Comparison of ENCODE assay signal across 1 cellular context in the genomic region with DNA sequence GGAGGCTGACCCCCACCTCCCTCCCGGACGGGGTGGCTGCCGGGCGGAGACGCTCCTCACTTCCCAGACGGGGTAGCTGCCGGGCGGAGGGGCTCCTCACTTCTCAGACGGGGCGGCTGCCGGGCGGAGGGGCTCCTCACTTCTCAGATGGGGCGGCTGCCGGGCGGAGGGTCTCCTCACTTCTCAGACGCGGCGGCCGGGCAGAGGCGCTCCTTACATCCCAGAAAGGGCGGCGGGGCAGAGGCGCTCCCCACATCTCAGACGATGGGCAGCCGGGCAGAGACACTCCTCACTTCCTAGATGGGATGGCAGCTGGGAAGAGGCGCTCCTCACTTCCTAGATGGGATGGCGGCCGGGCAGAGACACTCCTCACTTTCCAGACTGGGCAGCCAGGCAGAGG. TPM values are rescaled to one million over a fixed set of nuclear protein-coding genes. Genes with fewer than 3 reads are reported as not detected.
"Had no signal": no experiment of that assay in that cellular context is flagged by ENCODE, and none has a peak within 500 bp of the region (broad histone marks: within the 10 kb centered on the region; RNA-seq: fewer than 3 reads in every experiment).

No MANE protein-coding gene starts in this region.

RNA-seq across cellular contexts. Expression of gene ARHGAP9, which starts 28.1 kb away (rescaled TPM):
- total RNA-seq: H4 had no signal
